ENCODE assay signal across 8 cellular contexts in genomic region chr3:105827959-105828358, GRCh38. TPM values are rescaled to one million over a fixed set of nuclear protein-coding genes. Genes with fewer than 3 reads are reported as not detected.
A peak's percentile ranks its signal among the peaks of the same experiment; 100 is the strongest.
DNase-seq lines count a peak whose midpoint lies in the region; ATAC-seq and TF ChIP-seq lines count a peak whose summit lies in the region.

No MANE protein-coding gene starts in this region.

- ATAC-seq in left colon (peak; percentile 55), HG02798 (IDR thresholded peaks at IDR 0.05; ENCODE audit: poor library complexity, unreplicated experiment) (no peak), GM21447 (IDR thresholded peaks at IDR 0.05; ENCODE audit: unreplicated experiment) (no peak)

- peak; percentile 43 for DNase-seq in AG08396 (ENCODE audit: low spot score)
- peak; percentile 66 for DNase-seq in HS-27A (ENCODE audit: low read depth)
- peak in 1 of 2 donors; percentile 75 for DNase-seq in ascending aorta (ENCODE audit: low spot score in 2 of 2)
- DNase-seq in left colon, result no peak
- DNase-seq in coronary artery (ENCODE audit: low spot score), result no peak
- no peak for DNase-seq in SK-N-DZ (ENCODE audit: low spot score)

- TF ChIP-seq CTCF in ascending aorta (IDR thresholded peaks at IDR 0.05) (peak in 2 of 3 experiments; percentile 24 to 35), coronary artery (IDR thresholded peaks at IDR 0.05) (no peak)

- H3K36me3 ChIP-seq in ascending aorta, result no peaks in the 10 kb centered on the region

- intact Hi-C loops in ascending aorta (cut with DNase I) (no loop called here), left colon (cut with DNase I, micrococcal nuclease) (no loop called here)

- no peaks in the 10 kb centered on the region for H3K27me3 ChIP-seq in ascending aorta

- no peaks in the 10 kb centered on the region for H3K9me3 ChIP-seq in ascending aorta

- H3K4me1 ChIP-seq in ascending aorta, result peaks cover 4 to 7% of the 10 kb centered on the region in 2 donors

- H3K27ac ChIP-seq in ascending aorta, result no peak overlapping the region
- peak overlapping the region in 1 of 2 donors; percentile 24 for H3K27ac ChIP-seq in coronary artery

- H3K4me3 ChIP-seq in ascending aorta, result no peak overlapping the region
- H3K4me3 ChIP-seq in coronary artery, result no peak overlapping the region

RNA-seq across cellular contexts. Expression of gene CBLB, which starts 40.9 kb away (rescaled TPM):
- total RNA-seq in ascending aorta (30.0 TPM), left colon (10 to 100 TPM; 36.7 to 50.2 TPM)
- 6.8 and 16.0 TPM in 2 replicates for polyA plus RNA-seq in SK-N-DZ (2014; cell fraction: cytosol; rRNA removed)
- 12.1 and 17.4 TPM in 2 replicates for polyA plus RNA-seq in SK-N-DZ (2014; cell fraction: nucleus; rRNA removed)

Comparison
In these comparisons a context has a peak if more than half of its experiments do, and no peak if none do; other contexts are left out.
1. DNase-seq: peak in AG08396 (single experiment) and HS-27A (single experiment); none in left colon (0 of 2), coronary artery (single experiment) and SK-N-DZ (single experiment).